ENCODE assay signal across 8 cellular contexts in the genomic region with DNA sequence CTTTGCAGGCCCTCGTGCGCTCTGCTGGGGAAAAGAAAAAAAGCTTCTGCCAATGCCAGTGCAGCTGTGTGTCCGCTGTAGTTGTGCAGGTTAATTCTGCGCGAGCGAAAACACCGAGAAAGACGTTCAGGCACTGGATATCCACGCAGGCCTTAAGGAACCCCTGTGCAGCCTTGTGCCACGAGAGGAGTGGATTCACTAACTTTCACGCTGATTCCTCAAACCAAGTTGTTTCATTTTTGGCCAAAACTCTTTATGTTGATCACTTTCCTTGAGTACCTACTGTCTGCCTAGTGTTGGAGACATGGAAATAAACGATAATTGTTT. TPM values are rescaled to one million over a fixed set of nuclear protein-coding genes. Genes with fewer than 3 reads are reported as not detected.
A peak's percentile ranks its signal among the peaks of the same experiment; 100 is the strongest.
DNase-seq lines count a peak whose midpoint lies in the region; FAIRE-seq and TF ChIP-seq lines count a peak whose summit lies in the region.

No MANE protein-coding gene starts in this region.

- no peaks in the 10 kb centered on the region for H3K27me3 ChIP-seq in PC-9 (ENCODE audit: insufficient read depth, low read depth)

- intact Hi-C loops in PC-9 (cut with micrococcal nuclease; ENCODE audit: unreplicated experiment): loop anchor here (5.0 kb wide), 1 partner anchor 75 kb away; the partner anchor contains the start of gene SOD1

- no peaks in the 10 kb centered on the region for H3K36me3 ChIP-seq in PC-9 (ENCODE audit: low read depth)

- H3F3A ChIP-seq in PC-9 (ENCODE audit: insufficient read depth, low read depth): peaks cover 3% of the 10 kb centered on the region; the same call in 1 of the 2 replicates

- H3K9me3 ChIP-seq in PC-9 (ENCODE audit: insufficient read depth, low read depth): no peaks in the 10 kb centered on the region

- peak overlapping the region; percentile 38 for H3K27ac ChIP-seq in PC-9

- TSS peak; percentile 88 for BruUV-seq in PC-9 (replicated peaks; lab: Mats Ljungman, UMichigan)

- H2AFZ ChIP-seq in PC-9: peak overlapping the region; percentile 90

- H4K20me1 ChIP-seq in PC-9 (ENCODE audit: insufficient read depth): peaks cover 22% of the 10 kb centered on the region

- peak overlapping the region; percentile 88 for H3K4me2 ChIP-seq in PC-9

- POLR2A ChIA-PET in PC-9 (lab: Charles Lee; ENCODE audit: unreplicated experiment): interaction anchor here (0.6 kb wide), 1 partner anchor 26 kb away, joined by 5 read pairs; no protein-coding TSS in a partner anchor

- no peak for TF ChIP-seq CTCF in PC-9 (conservative IDR thresholded peaks at IDR 0.05)
- TF ChIP-seq CTCF in fibroblast of villous mesenchyme (IDR thresholded peaks at IDR 0.05; ENCODE audit: insufficient read depth, low read depth, low read length): no peak
- TF ChIP-seq CTCF in retinal pigment epithelial cell (conservative IDR thresholded peaks at IDR 0.05; ENCODE audit: low read depth, low read length): no peak

- CTCF ChIA-PET in PC-9 (lab: Charles Lee): no interaction called here

- FAIRE-seq in RCC 7860 (lab: Jason Lieb, UNC): no peak

- peaks cover 21% of the 10 kb centered on the region for H3K4me1 ChIP-seq in PC-9 (replicated peaks; ENCODE audit: insufficient read depth)

- DNase-seq in PC-9: no peak
- no peak for DNase-seq in fibroblast of villous mesenchyme (ENCODE audit: low read depth)
- peak; percentile 46 for DNase-seq in retinal pigment epithelial cell (ENCODE audit: low read depth)
- no peak for DNase-seq in RCC 7860 (ENCODE audit: low spot score)
- no peak for DNase-seq in activated gamma-delta T cell (lab: John Stamatoyannopoulos, UW)
- no peak for DNase-seq in GDM1 (lab: John Stamatoyannopoulos, UW)
- DNase-seq in GM03348 (ENCODE audit: low spot score): no peak

- H3K4me3 ChIP-seq in GM08714 (ENCODE audit: low read length) (peak overlapping the region; percentile 63), PC-9 (peak overlapping the region; percentile 61), fibroblast of villous mesenchyme (ENCODE audit: low read depth, low read length) (peak overlapping the region; percentile 60), retinal pigment epithelial cell (ENCODE audit: low read length) (peak overlapping the region; percentile 52)

- H3K79me2 ChIP-seq in PC-9 (ENCODE audit: low read depth): peaks cover 42% of the 10 kb centered on the region

- H3K9me2 ChIP-seq in PC-9 (ENCODE audit: insufficient read depth): no peaks in the 10 kb centered on the region

RNA-seq across cellular contexts. Expression of gene SCAF4, which starts 0.6 kb away (rescaled TPM):
- 22.4 and 30.0 TPM in 2 replicates for total RNA-seq in PC-9 (2021)
- 9.0 and 9.1 TPM in 2 replicates for total RNA-seq in fibroblast of villous mesenchyme
